Comparison of ENCODE assay signal across 1 cellular context in the genomic region with DNA sequence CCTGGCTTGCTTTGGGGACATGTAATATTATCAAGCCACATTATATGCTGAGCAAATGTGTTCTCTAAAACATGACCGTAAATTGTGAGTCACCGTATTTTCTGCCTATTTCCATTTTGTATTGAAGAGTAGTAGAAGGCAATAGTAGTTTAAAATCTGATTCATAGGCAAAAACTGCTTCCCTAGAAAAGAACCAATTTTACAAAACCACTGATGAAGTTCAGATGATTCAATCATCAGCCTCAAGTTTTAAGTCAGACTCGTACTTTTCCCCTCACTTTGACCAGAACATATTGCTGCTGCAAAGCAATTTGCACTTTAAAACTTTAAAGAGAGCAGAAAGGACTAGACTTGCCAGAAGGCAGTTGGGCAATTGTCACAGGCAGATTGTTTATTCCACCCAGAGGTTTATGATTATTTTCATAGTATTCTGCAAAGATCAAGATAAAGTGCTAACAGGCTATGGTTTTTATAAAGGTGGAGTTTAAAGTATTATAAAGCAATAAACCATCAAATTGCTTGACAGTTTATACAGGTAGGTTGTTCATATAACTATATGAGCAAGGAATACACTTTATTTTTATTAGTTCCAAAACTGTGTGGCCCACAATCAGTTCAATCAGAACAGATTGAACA.
TF ChIP-seq lines count a peak whose summit lies in the region.

No MANE protein-coding gene starts in this region.

TF ChIP-seq in GM23338, 12 proteins besides CTCF, POLR2A, EP300 and RAD21 (continued from another document):
- TF ChIP-seq, protein P1, sequence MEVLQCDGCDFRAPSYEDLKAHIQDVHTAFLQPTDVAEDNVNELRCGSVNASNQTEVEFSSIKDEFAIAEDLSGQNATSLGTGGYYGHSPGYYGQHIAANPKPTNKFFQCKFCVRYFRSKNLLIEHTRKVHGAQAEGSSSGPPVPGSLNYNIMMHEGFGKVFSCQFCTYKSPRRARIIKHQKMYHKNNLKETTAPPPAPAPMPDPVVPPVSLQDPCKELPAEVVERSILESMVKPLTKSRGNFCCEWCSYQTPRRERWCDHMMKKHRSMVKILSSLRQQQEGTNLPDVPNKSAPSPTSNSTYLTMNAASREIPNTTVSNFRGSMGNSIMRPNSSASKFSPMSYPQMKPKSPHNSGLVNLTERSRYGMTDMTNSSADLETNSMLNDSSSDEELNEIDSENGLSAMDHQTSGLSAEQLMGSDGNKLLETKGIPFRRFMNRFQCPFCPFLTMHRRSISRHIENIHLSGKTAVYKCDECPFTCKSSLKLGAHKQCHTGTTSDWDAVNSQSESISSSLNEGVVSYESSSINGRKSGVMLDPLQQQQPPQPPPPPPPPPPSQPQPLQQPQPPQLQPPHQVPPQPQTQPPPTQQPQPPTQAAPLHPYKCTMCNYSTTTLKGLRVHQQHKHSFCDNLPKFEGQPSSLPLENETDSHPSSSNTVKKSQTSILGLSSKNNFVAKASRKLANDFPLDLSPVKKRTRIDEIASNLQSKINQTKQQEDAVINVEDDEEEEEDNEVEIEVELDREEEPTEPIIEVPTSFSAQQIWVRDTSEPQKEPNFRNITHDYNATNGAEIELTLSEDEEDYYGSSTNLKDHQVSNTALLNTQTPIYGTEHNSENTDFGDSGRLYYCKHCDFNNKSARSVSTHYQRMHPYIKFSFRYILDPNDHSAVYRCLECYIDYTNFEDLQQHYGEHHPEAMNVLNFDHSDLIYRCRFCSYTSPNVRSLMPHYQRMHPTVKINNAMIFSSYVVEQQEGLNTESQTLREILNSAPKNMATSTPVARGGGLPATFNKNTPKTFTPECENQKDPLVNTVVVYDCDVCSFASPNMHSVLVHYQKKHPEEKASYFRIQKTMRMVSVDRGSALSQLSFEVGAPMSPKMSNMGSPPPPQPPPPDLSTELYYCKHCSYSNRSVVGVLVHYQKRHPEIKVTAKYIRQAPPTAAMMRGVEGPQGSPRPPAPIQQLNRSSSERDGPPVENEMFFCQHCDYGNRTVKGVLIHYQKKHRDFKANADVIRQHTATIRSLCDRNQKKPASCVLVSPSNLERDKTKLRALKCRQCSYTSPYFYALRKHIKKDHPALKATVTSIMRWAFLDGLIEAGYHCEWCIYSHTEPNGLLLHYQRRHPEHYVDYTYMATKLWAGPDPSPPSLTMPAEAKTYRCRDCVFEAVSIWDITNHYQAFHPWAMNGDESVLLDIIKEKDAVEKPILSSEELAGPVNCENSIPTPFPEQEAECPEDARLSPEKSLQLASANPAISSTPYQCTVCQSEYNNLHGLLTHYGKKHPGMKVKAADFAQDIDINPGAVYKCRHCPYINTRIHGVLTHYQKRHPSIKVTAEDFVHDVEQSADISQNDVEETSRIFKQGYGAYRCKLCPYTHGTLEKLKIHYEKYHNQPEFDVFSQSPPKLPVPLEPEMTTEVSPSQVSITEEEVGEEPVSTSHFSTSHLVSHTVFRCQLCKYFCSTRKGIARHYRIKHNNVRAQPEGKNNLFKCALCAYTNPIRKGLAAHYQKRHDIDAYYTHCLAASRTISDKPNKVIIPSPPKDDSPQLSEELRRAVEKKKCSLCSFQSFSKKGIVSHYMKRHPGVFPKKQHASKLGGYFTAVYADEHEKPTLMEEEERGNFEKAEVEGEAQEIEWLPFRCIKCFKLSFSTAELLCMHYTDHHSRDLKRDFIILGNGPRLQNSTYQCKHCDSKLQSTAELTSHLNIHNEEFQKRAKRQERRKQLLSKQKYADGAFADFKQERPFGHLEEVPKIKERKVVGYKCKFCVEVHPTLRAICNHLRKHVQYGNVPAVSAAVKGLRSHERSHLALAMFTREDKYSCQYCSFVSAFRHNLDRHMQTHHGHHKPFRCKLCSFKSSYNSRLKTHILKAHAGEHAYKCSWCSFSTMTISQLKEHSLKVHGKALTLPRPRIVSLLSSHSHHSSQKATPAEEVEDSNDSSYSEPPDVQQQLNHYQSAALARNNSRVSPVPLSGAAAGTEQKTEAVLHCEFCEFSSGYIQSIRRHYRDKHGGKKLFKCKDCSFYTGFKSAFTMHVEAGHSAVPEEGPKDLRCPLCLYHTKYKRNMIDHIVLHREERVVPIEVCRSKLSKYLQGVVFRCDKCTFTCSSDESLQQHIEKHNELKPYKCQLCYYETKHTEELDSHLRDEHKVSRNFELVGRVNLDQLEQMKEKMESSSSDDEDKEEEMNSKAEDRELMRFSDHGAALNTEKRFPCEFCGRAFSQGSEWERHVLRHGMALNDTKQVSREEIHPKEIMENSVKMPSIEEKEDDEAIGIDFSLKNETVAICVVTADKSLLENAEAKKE (CRISPR knock-in tag; IDR thresholded peaks at IDR 0.05): no peak
- TF ChIP-seq EZH2phosphoT487 (IDR thresholded peaks at IDR 0.05; ENCODE audit: unreplicated experiment) (no peak), NANOG (IDR thresholded peaks at IDR 0.05; ENCODE audit: borderline replicate concordance) (no peak), ZNF114 (CRISPR knock-in tag; IDR thresholded peaks at IDR 0.05) (no peak), ZNF331 (CRISPR knock-in tag; IDR thresholded peaks at IDR 0.05; ENCODE audit: low read depth) (no peak), EZH2 (IDR thresholded peaks at IDR 0.05; ENCODE audit: low read depth, unreplicated experiment) (no peak), JUNB (IDR thresholded peaks at IDR 0.05; ENCODE audit: unreplicated experiment) (no peak), CREB1 (CRISPR knock-in tag; IDR thresholded peaks at IDR 0.05; ENCODE audit: low read depth) (no peak)
- TF ChIP-seq, protein P2, sequence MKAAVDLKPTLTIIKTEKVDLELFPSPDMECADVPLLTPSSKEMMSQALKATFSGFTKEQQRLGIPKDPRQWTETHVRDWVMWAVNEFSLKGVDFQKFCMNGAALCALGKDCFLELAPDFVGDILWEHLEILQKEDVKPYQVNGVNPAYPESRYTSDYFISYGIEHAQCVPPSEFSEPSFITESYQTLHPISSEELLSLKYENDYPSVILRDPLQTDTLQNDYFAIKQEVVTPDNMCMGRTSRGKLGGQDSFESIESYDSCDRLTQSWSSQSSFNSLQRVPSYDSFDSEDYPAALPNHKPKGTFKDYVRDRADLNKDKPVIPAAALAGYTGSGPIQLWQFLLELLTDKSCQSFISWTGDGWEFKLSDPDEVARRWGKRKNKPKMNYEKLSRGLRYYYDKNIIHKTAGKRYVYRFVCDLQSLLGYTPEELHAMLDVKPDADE (IDR thresholded peaks at IDR 0.05): no peak
- TF ChIP-seq, protein P3, sequence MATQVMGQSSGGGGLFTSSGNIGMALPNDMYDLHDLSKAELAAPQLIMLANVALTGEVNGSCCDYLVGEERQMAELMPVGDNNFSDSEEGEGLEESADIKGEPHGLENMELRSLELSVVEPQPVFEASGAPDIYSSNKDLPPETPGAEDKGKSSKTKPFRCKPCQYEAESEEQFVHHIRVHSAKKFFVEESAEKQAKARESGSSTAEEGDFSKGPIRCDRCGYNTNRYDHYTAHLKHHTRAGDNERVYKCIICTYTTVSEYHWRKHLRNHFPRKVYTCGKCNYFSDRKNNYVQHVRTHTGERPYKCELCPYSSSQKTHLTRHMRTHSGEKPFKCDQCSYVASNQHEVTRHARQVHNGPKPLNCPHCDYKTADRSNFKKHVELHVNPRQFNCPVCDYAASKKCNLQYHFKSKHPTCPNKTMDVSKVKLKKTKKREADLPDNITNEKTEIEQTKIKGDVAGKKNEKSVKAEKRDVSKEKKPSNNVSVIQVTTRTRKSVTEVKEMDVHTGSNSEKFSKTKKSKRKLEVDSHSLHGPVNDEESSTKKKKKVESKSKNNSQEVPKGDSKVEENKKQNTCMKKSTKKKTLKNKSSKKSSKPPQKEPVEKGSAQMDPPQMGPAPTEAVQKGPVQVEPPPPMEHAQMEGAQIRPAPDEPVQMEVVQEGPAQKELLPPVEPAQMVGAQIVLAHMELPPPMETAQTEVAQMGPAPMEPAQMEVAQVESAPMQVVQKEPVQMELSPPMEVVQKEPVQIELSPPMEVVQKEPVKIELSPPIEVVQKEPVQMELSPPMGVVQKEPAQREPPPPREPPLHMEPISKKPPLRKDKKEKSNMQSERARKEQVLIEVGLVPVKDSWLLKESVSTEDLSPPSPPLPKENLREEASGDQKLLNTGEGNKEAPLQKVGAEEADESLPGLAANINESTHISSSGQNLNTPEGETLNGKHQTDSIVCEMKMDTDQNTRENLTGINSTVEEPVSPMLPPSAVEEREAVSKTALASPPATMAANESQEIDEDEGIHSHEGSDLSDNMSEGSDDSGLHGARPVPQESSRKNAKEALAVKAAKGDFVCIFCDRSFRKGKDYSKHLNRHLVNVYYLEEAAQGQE (IDR thresholded peaks at IDR 0.05; ENCODE audit: unreplicated experiment): no peak
